Comparison of ENCODE assay signal across 21 cellular contexts in the genomic region with DNA sequence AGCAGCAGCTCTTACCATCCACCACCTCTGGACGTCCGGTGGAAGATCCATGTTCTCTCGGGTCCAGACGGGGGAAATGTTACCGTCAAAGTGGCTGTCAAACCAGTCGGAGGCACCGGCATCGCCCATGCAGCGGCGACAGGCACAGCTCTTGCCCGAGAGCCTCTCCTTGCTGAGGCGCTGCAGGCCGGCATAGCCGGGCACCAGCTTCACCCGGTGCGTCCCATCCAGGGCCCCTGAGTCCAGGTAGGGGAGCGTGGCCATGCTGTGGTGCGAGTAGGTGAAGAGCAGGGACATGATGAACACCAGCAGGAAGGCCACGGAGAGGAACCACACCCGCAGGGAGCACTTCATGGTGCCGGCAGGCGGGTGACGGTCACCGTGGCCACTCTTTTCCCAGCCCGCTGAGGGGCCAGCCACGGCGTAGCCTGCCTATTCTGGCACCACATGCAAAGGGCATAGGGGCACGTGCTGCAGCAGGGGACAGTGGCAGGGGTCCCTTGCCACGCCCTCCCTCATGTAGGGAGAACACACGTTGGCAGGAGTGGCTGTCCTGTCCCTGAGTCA.
"Had no signal": no experiment of that assay in that cellular context is flagged by ENCODE, and none has a peak within 500 bp of the region (broad histone marks: within the 10 kb centered on the region; RNA-seq: fewer than 3 reads in every experiment).

No MANE protein-coding gene starts in this region.

- H3K27me3 Mint-ChIP-seq: effector memory CD8-positive, alpha-beta T cell had no signal

- H3K27ac Mint-ChIP-seq: effector memory CD8-positive, alpha-beta T cell; memory B cell; natural killer cell; stimulated activated memory B cell treated with anti-CD40 and anti-IgM and Interleukin-4, amounts not matched to agents 10 μg/mL and 1 μg/mL and 100 μg/mL, for 72 hours had no signal

- DNase-seq: cortex of kidney; effector memory CD8-positive, alpha-beta T cell; erythroblast; esophagus squamous epithelium; foreskin melanocyte; natural killer cell; spleen; stimulated activated CD4-positive, alpha-beta T cell treated with anti-CD3 and anti-CD28 coated beads, Interleukin-4, amount 100 ng/mL, for 4 hours; stimulated activated naive CD8-positive, alpha-beta T cell treated with anti-CD3 and anti-CD28 coated beads, Interleukin-15, Interleukin-2, amounts not matched to agents 100 U/mL and 50 U/mL, for 24 hours; substantia nigra; testis; tibial artery had no signal

- H3K36me3 Mint-ChIP-seq: natural killer cell had no signal

- ATAC-seq: effector memory CD8-positive, alpha-beta T cell; left lobe of liver; natural killer cell; stimulated activated memory B cell treated with anti-CD40 and anti-IgM and Interleukin-4, amounts not matched to agents 10 μg/mL and 1 μg/mL and 100 μg/mL, for 72 hours; stimulated activated naive CD8-positive, alpha-beta T cell treated with anti-CD3 and anti-CD28 coated beads, Interleukin-15, Interleukin-2, amounts not matched to agents 100 U/mL and 50 U/mL, for 24 hours had no signal

- H3K27me3 ChIP-seq: esophagus squamous epithelium, neutrophil, right atrium auricular region, spleen, testis, tibial artery, upper lobe of left lung had no signal

- H3K4me1 ChIP-seq: prostate gland, testis, tibial artery had no signal

- H3K36me3 ChIP-seq: prostate gland had no signal

- H3K27ac ChIP-seq: esophagus squamous epithelium, prostate gland, right atrium auricular region, skin epidermis, spleen, testis, tibial artery, upper lobe of left lung had no signal

- H3K4me3 ChIP-seq: esophagus squamous epithelium, lung, prostate gland, right atrium auricular region, skin epidermis, spleen, testis, tibial artery, upper lobe of left lung had no signal

- H3K9me3 ChIP-seq: esophagus squamous epithelium, neutrophil, prostate gland, right atrium auricular region, spleen, testis, tibial artery, upper lobe of left lung had no signal

- H3K4me3 Mint-ChIP-seq: effector memory CD8-positive, alpha-beta T cell; memory B cell; natural killer cell; stimulated activated memory B cell treated with anti-CD40 and anti-IgM and Interleukin-4, amounts not matched to agents 10 μg/mL and 1 μg/mL and 100 μg/mL, for 72 hours had no signal

- H3K9me3 Mint-ChIP-seq: effector memory CD8-positive, alpha-beta T cell; memory B cell; natural killer cell; stimulated activated memory B cell treated with anti-CD40 and anti-IgM and Interleukin-4, amounts not matched to agents 10 μg/mL and 1 μg/mL and 100 μg/mL, for 72 hours had no signal
